Comparison of ENCODE assay signal across 1 cellular context in genomic region chr1:116172666-116173065, GRCh38.
A peak's percentile ranks its signal among the peaks of the same experiment; 100 is the strongest.
TF ChIP-seq lines count a peak whose summit lies in the region.

No MANE protein-coding gene starts in this region.

TF ChIP-seq in HepG2, 621 proteins besides CTCF, POLR2A, EP300 and RAD21 (continued from another document and continues in another):
- TF ChIP-seq ZNF609 (CRISPR knock-in tag; IDR thresholded peaks at IDR 0.05; ENCODE audit: borderline replicate concordance) (peak; percentile 45; the same call in 1 of the 2 replicates), NCOA1 (CRISPR knock-in tag; IDR thresholded peaks at IDR 0.05) (no peak), ZNF460 (CRISPR knock-in tag; IDR thresholded peaks at IDR 0.05; ENCODE audit: borderline replicate concordance) (no peak), RXRB (CRISPR knock-in tag; IDR thresholded peaks at IDR 0.05; ENCODE audit: borderline replicate concordance) (0 out of 2 replicates have a peak, but pooled peaks have one; percentile 35), E2F2 (CRISPR knock-in tag; IDR thresholded peaks at IDR 0.05; ENCODE audit: borderline replicate concordance) (no peak), SIN3A (IDR thresholded peaks at IDR 0.05; ENCODE audit: borderline replicate concordance, low read depth, low read length) (no peak), MLX (CRISPR knock-in tag; IDR thresholded peaks at IDR 0.05) (no peak), HNF4A (CRISPR knock-in tag; IDR thresholded peaks at IDR 0.05) (peak; percentile 83), ZNF253 (CRISPR knock-in tag; IDR thresholded peaks at IDR 0.05; ENCODE audit: borderline replicate concordance) (no peak), FOXJ3 (CRISPR knock-in tag; IDR thresholded peaks at IDR 0.05; ENCODE audit: borderline replicate concordance) (peak; percentile 55; the same call in 1 of the 2 replicates), IRF2 (CRISPR knock-in tag; IDR thresholded peaks at IDR 0.05) (no peak), NR2F1 (CRISPR knock-in tag; IDR thresholded peaks at IDR 0.05) (0 out of 4 replicates have a peak, but pooled peaks of 1 of the 2 experiments have one; percentile 24), SOX5 (CRISPR knock-in tag; IDR thresholded peaks at IDR 0.05; ENCODE audit: borderline replicate concordance) (peak; percentile 93), RBAK (CRISPR knock-in tag; IDR thresholded peaks at IDR 0.05) (no peak), TERF1 (CRISPR knock-in tag; IDR thresholded peaks at IDR 0.05) (no peak), ETV5 (CRISPR knock-in tag; IDR thresholded peaks at IDR 0.05; ENCODE audit: borderline replicate concordance) (no peak), ZNF670 (CRISPR knock-in tag; IDR thresholded peaks at IDR 0.05; ENCODE audit: borderline replicate concordance) (no peak), SPEN (CRISPR knock-in tag; IDR thresholded peaks at IDR 0.05; ENCODE audit: low read depth) (no peak), NFYC (CRISPR knock-in tag; IDR thresholded peaks at IDR 0.05) (no peak), NCOA2 (CRISPR knock-in tag; IDR thresholded peaks at IDR 0.05) (peak; percentile 55), NFIC (IDR thresholded peaks at IDR 0.05; ENCODE audit: low read length) (no peak), MXD4 (CRISPR knock-in tag; IDR thresholded peaks at IDR 0.05) (no peak), ZNF333 (CRISPR knock-in tag; IDR thresholded peaks at IDR 0.05; ENCODE audit: borderline replicate concordance) (no peak), DPF2 (CRISPR knock-in tag; IDR thresholded peaks at IDR 0.05; ENCODE audit: borderline replicate concordance, low read depth) (0 out of 2 replicates have a peak, but pooled peaks have one; percentile 33), CENPX (CRISPR knock-in tag; IDR thresholded peaks at IDR 0.05) (no peak)
- TF ChIP-seq, protein P1, sequence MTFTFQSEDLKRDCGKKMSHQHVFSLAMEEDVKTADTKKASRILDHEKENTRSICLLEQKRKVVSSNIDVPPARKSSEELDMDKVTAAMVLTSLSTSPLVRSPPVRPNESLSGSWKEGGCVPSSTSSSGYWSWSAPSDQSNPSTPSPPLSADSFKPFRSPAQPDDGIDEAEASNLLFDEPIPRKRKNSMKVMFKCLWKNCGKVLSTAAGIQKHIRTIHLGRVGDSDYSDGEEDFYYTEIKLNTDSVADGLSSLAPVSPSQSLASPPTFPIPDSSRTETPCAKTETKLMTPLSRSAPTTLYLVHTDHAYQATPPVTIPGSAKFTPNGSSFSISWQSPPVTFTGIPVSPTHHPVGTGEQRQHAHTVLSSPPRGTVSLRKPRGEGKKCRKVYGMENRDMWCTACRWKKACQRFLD (CRISPR knock-in tag; IDR thresholded peaks at IDR 0.05; ENCODE audit: borderline replicate concordance), result no peak
- TF ChIP-seq, protein P2, sequence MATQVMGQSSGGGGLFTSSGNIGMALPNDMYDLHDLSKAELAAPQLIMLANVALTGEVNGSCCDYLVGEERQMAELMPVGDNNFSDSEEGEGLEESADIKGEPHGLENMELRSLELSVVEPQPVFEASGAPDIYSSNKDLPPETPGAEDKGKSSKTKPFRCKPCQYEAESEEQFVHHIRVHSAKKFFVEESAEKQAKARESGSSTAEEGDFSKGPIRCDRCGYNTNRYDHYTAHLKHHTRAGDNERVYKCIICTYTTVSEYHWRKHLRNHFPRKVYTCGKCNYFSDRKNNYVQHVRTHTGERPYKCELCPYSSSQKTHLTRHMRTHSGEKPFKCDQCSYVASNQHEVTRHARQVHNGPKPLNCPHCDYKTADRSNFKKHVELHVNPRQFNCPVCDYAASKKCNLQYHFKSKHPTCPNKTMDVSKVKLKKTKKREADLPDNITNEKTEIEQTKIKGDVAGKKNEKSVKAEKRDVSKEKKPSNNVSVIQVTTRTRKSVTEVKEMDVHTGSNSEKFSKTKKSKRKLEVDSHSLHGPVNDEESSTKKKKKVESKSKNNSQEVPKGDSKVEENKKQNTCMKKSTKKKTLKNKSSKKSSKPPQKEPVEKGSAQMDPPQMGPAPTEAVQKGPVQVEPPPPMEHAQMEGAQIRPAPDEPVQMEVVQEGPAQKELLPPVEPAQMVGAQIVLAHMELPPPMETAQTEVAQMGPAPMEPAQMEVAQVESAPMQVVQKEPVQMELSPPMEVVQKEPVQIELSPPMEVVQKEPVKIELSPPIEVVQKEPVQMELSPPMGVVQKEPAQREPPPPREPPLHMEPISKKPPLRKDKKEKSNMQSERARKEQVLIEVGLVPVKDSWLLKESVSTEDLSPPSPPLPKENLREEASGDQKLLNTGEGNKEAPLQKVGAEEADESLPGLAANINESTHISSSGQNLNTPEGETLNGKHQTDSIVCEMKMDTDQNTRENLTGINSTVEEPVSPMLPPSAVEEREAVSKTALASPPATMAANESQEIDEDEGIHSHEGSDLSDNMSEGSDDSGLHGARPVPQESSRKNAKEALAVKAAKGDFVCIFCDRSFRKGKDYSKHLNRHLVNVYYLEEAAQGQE (IDR thresholded peaks at IDR 0.05; ENCODE audit: borderline replicate concordance in 1 of 2, low read depth in 1 of 2, low read length in 2 of 2), result no peak
- TF ChIP-seq, protein P3, sequence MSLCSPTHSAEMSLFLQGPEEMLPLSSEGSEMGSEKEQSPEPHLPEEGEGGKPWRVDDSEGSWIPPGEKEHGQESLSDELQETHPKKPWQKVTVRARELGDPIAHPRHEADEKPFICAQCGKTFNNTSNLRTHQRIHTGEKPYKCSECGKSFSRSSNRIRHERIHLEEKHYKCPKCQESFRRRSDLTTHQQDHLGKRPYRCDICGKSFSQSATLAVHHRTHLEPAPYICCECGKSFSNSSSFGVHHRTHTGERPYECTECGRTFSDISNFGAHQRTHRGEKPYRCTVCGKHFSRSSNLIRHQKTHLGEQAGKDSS (CRISPR knock-in tag; IDR thresholded peaks at IDR 0.05; ENCODE audit: borderline replicate concordance, low read depth), result no peak
- TF ChIP-seq, protein P4, sequence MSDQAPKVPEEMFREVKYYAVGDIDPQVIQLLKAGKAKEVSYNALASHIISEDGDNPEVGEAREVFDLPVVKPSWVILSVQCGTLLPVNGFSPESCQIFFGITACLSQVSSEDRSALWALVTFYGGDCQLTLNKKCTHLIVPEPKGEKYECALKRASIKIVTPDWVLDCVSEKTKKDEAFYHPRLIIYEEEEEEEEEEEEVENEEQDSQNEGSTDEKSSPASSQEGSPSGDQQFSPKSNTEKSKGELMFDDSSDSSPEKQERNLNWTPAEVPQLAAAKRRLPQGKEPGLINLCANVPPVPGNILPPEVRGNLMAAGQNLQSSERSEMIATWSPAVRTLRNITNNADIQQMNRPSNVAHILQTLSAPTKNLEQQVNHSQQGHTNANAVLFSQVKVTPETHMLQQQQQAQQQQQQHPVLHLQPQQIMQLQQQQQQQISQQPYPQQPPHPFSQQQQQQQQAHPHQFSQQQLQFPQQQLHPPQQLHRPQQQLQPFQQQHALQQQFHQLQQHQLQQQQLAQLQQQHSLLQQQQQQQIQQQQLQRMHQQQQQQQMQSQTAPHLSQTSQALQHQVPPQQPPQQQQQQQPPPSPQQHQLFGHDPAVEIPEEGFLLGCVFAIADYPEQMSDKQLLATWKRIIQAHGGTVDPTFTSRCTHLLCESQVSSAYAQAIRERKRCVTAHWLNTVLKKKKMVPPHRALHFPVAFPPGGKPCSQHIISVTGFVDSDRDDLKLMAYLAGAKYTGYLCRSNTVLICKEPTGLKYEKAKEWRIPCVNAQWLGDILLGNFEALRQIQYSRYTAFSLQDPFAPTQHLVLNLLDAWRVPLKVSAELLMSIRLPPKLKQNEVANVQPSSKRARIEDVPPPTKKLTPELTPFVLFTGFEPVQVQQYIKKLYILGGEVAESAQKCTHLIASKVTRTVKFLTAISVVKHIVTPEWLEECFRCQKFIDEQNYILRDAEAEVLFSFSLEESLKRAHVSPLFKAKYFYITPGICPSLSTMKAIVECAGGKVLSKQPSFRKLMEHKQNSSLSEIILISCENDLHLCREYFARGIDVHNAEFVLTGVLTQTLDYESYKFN (CRISPR knock-in tag; conservative IDR thresholded peaks at IDR 0.05), result peak; percentile 89
- TF ChIP-seq, protein P5, sequence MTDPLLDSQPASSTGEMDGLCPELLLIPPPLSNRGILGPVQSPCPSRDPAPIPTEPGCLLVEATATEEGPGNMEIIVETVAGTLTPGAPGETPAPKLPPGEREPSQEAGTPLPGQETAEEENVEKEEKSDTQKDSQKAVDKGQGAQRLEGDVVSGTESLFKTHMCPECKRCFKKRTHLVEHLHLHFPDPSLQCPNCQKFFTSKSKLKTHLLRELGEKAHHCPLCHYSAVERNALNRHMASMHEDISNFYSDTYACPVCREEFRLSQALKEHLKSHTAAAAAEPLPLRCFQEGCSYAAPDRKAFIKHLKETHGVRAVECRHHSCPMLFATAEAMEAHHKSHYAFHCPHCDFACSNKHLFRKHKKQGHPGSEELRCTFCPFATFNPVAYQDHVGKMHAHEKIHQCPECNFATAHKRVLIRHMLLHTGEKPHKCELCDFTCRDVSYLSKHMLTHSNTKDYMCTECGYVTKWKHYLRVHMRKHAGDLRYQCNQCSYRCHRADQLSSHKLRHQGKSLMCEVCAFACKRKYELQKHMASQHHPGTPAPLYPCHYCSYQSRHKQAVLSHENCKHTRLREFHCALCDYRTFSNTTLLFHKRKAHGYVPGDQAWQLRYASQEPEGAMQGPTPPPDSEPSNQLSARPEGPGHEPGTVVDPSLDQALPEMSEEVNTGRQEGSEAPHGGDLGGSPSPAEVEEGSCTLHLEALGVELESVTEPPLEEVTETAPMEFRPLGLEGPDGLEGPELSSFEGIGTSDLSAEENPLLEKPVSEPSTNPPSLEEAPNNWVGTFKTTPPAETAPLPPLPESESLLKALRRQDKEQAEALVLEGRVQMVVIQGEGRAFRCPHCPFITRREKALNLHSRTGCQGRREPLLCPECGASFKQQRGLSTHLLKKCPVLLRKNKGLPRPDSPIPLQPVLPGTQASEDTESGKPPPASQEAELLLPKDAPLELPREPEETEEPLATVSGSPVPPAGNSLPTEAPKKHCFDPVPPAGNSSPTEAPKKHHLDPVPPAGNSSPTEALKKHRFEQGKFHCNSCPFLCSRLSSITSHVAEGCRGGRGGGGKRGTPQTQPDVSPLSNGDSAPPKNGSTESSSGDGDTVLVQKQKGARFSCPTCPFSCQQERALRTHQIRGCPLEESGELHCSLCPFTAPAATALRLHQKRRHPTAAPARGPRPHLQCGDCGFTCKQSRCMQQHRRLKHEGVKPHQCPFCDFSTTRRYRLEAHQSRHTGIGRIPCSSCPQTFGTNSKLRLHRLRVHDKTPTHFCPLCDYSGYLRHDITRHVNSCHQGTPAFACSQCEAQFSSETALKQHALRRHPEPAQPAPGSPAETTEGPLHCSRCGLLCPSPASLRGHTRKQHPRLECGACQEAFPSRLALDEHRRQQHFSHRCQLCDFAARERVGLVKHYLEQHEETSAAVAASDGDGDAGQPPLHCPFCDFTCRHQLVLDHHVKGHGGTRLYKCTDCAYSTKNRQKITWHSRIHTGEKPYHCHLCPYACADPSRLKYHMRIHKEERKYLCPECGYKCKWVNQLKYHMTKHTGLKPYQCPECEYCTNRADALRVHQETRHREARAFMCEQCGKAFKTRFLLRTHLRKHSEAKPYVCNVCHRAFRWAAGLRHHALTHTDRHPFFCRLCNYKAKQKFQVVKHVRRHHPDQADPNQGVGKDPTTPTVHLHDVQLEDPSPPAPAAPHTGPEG (CRISPR knock-in tag; IDR thresholded peaks at IDR 0.05), result no peak
